8 cellular contexts compared by ENCODE assay signal in genomic region chr11:20089796-20090653, GRCh38.
DNase-seq lines count a peak whose midpoint lies in the region; ATAC-seq and TF ChIP-seq lines count a peak whose summit lies in the region.
"Had no signal": no experiment of that assay in that cellular context is flagged by ENCODE, and none has a peak within 500 bp of the region (broad histone marks: within the 10 kb centered on the region; RNA-seq: fewer than 3 reads in every experiment).

No MANE protein-coding gene starts in this region.

- peaks cover 6% of the 10 kb centered on the region for H3K4me1 ChIP-seq in fibroblast of lung (ENCODE audit: control insufficient read depth, extremely low read depth, insufficient read depth, low read length)

- H3K27me3 Mint-ChIP-seq in HFFc6 (ENCODE audit: insufficient read depth), result peaks cover 8% of the 10 kb centered on the region

- no peak overlapping the region for H3K4me3 Mint-ChIP-seq in HFFc6

- no peak for TF ChIP-seq CTCF in fibroblast of lung (conservative IDR thresholded peaks at IDR 0.05 in 1 of 2, IDR thresholded peaks at IDR 0.05 in 1 of 2; ENCODE audit: low read depth in 1 of 2, low read length in 2 of 2)
- TF ChIP-seq CTCF in HFFc6 (IDR thresholded peaks at IDR 0.05), result no peak

- DNase-seq in LHCN-M2 (ENCODE audit: low read depth), result peak; percentile 47
- peak; percentile 94 for DNase-seq in OCI-M1 (lab: John Stamatoyannopoulos, UW)
- peak; percentile 57 to 80 for DNase-seq in fibroblast of lung (ENCODE audit: low read depth in 2 of 2)
- no peak for DNase-seq in sciatic nerve (ENCODE audit: low spot score)
- no peak for DNase-seq in MV-4-11 (lab: John Stamatoyannopoulos, UW)
- DNase-seq in HFFc6, result no peak
- no peak for DNase-seq in NCI-H187 (lab: John Stamatoyannopoulos, UW)
- DNase-seq: activated effector memory CD4-positive, alpha-beta T cell treated with Interleukin-2 at 50 U/mL for 16 hours had no signal

- peaks cover 26% of the 10 kb centered on the region for H3K4me1 Mint-ChIP-seq in HFFc6 (ENCODE audit: low read depth)

- no peak overlapping the region for H3K4me3 ChIP-seq in fibroblast of lung (replicated peaks in 1 of 4; ENCODE audit: control extremely low read depth in 1 of 4, insufficient read depth in 1 of 4, low read depth in 3 of 4, low read length in 4 of 4)

- peaks cover 23% of the 10 kb centered on the region for H3K36me3 ChIP-seq in fibroblast of lung (ENCODE audit: control insufficient read depth, insufficient read depth, low read length)

- no peak overlapping the region for H3K4me2 ChIP-seq in fibroblast of lung (ENCODE audit: extremely low read depth, insufficient read depth, low read length)

- no peaks in the 10 kb centered on the region for H3K79me2 ChIP-seq in fibroblast of lung (ENCODE audit: control insufficient read depth, insufficient read depth, low read length)

- H3K9me3 ChIP-seq in fibroblast of lung (ENCODE audit: control insufficient read depth, insufficient read depth, low read depth, low read length), result no peaks in the 10 kb centered on the region

- no peaks in the 10 kb centered on the region for H3K9me3 Mint-ChIP-seq in HFFc6

- H3K9ac ChIP-seq in fibroblast of lung (ENCODE audit: insufficient read depth, low read length), result no peak overlapping the region

- H3K27ac Mint-ChIP-seq in HFFc6, result no peak overlapping the region

- H2AFZ ChIP-seq in fibroblast of lung (ENCODE audit: low read length), result no peak overlapping the region

- no peaks in the 10 kb centered on the region for H3K27me3 ChIP-seq in fibroblast of lung (ENCODE audit: control insufficient read depth, insufficient read depth, low read length)

- intact Hi-C loops in sciatic nerve (cut with DNase I), result no loop called here

- H3K27ac ChIP-seq in fibroblast of lung (ENCODE audit: insufficient read depth, low read length), result no peak overlapping the region

- peaks cover 38% of the 10 kb centered on the region for H3K36me3 Mint-ChIP-seq in HFFc6 (ENCODE audit: low read depth)

- no peaks in the 10 kb centered on the region for H4K20me1 ChIP-seq in fibroblast of lung (ENCODE audit: control insufficient read depth, extremely low read depth, insufficient read depth, low read length)

- ATAC-seq in sciatic nerve, result peak; percentile 65

Comparison
In these comparisons a context has a peak if more than half of its experiments do, and no peak if none do; other contexts are left out.
1. DNase-seq: peak in LHCN-M2 (single experiment), OCI-M1 (single experiment) and fibroblast of lung (2 of 2); none in sciatic nerve (single experiment), MV-4-11 (single experiment), HFFc6 (single experiment) and NCI-H187 (0 of 2).